ENCODE assay signal across 10 cellular contexts in the genomic region with DNA sequence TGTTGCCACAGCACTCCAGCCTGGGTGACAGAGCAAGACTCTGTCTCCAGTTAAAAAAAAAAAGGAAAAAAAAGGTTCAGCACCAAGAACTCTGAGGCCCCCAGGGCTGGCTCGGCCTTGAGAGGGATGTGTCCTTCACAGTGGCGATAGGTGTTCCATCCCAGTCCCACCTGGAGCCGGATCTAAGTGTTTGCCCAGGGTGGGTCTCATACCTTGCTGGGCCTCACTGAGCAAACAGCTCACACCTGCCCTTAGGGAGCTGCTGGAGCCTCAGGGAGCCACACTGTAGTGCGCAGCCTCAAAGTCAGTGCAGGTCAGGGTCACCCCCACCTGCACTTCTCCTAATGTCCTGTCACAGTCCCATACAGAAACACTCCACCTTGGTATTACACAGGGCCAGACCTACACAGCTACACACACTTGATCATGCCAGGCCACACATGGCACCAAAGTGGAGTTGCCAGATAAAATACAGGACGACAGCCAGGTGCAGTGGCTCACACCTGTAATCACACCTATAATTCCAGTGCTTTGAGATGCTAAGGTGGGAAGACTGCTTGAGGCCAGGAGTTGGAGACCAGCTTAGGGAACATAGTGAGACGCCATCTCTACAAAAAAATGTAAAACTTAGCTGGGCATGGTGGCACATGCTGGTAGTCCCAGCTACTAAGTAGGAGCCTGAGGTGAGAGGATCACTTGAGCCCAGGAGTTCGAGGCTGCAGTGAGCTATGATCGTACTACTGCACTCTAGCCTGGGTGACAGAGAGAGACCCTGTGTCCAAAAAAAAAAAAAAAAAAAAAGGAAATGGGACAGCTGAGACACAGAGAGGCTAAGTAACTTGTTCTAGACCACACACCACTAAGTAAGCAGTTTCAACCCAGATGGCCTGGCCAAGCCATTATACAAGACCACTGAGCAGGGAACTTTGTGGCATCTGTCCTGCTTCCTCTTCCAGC. TPM values are rescaled to one million over a fixed set of nuclear protein-coding genes. Genes with fewer than 3 reads are reported as not detected.
DNase-seq lines count a peak whose midpoint lies in the region; ATAC-seq and TF ChIP-seq lines count a peak whose summit lies in the region.
"Had no signal": no experiment of that assay in that cellular context is flagged by ENCODE, and none has a peak within 500 bp of the region (broad histone marks: within the 10 kb centered on the region; RNA-seq: fewer than 3 reads in every experiment).

No MANE protein-coding gene starts in this region.

- intact Hi-C loops in PC-3 (cut with micrococcal nuclease): no loop called here

- H3K27ac ChIP-seq in PC-3 (ENCODE audit: low read length) (peak overlapping the region; percentile 83), mucosa of rectum (ENCODE audit: low read depth in 2 of 2, low read length in 2 of 2) (peak overlapping the region; percentile 91 to 93)
- H3K27ac ChIP-seq: uterus had no signal

- H3K9ac ChIP-seq in PC-3 (ENCODE audit: low read length): peak overlapping the region; percentile 52
- peak overlapping the region; percentile 52 to 72 for H3K9ac ChIP-seq in mucosa of rectum (ENCODE audit: low read depth in 1 of 2, low read length in 2 of 2)

- H3K9me3 Mint-ChIP-seq in IgD-negative memory B cell: no peaks in the 10 kb centered on the region

- CTCF ChIA-PET in PC-3 (lab: Charles Lee): interaction anchor here (1.0 kb wide), 1 partner anchor 11 kb away, joined by 4 read pairs; no protein-coding TSS in a partner anchor

- H3K36me3 ChIP-seq in PC-3 (ENCODE audit: low read depth, low read length) (no peaks in the 10 kb centered on the region), mucosa of rectum (ENCODE audit: control insufficient read depth in 2 of 2, insufficient read depth in 2 of 2, low read length in 2 of 2) (no peaks in the 10 kb centered on the region)
- H3K36me3 ChIP-seq: uterus had no signal

- H3K9me2 ChIP-seq in PC-3 (replicated peaks; ENCODE audit: low read length): no peaks in the 10 kb centered on the region

- POLR2A ChIA-PET in PC-3 (lab: Charles Lee; ENCODE audit: unreplicated experiment): interaction anchor here (0.6 to 0.7 kb wide), 2 partner anchors 25 to 114 kb away, joined by 3 read pairs; no protein-coding TSS in a partner anchor

- DNase-seq in COR-L47 (lab: John Stamatoyannopoulos, UW) (peak; percentile 85), PC-3 (peak; percentile 81), foreskin melanocyte (no peak), NCI-H524 (lab: John Stamatoyannopoulos, UW) (no peak)
- DNase-seq in stimulated activated naive CD4-positive, alpha-beta T cell (lab: John Stamatoyannopoulos, UW): no peak
- DNase-seq: activated CD4-positive, alpha-beta T cell treated with anti-CD3 and anti-CD28 coated beads, Interleukin-2, amount 50 U/mL, for 1 hour; uterus had no signal

- peaks cover 51% of the 10 kb centered on the region for H3K4me1 ChIP-seq in PC-3 (ENCODE audit: insufficient read depth, low read length)
- H3K4me1 ChIP-seq in mucosa of rectum (ENCODE audit: control insufficient read depth in 2 of 2, insufficient read depth in 2 of 2, low read length in 2 of 2): peaks cover 66 to 71% of the 10 kb centered on the region in 2 donors

- H3K36me3 Mint-ChIP-seq in IgD-negative memory B cell: no peaks in the 10 kb centered on the region

- peak overlapping the region; percentile 50 for H3K4me2 ChIP-seq in PC-3 (ENCODE audit: low read length)

- H2AFZ ChIP-seq in PC-3 (ENCODE audit: low read length): 0 out of 2 replicates have a peak overlapping the region, but pooled peaks have one; percentile 7

- H3F3A ChIP-seq in PC-3 (ENCODE audit: low read length, unreplicated experiment): no peaks in the 10 kb centered on the region

- no TSS peak for BruUV-seq in PC-3 (replicated peaks; lab: Mats Ljungman, UMichigan)

- H3K27ac Mint-ChIP-seq in IgD-negative memory B cell: peak overlapping the region; percentile 87 to 97 (median 94)

- H3K4me1 Mint-ChIP-seq in IgD-negative memory B cell: peaks cover 21 to 28% (median 23%) of the 10 kb centered on the region in 3 donors

- H3K27me3 Mint-ChIP-seq in IgD-negative memory B cell: no peaks in the 10 kb centered on the region

- TF ChIP-seq CTCF in PC-3 (conservative IDR thresholded peaks at IDR 0.05; ENCODE audit: low read depth, low read length): no peak

- no peaks in the 10 kb centered on the region for H4K20me1 ChIP-seq in PC-3 (ENCODE audit: low read length)

- no peaks in the 10 kb centered on the region for H3K79me2 ChIP-seq in PC-3 (ENCODE audit: low read length)

- H3K9me3 ChIP-seq in PC-3 (ENCODE audit: low read length) (no peaks in the 10 kb centered on the region), mucosa of rectum (ENCODE audit: control insufficient read depth in 2 of 2, low read length in 2 of 2) (no peaks in the 10 kb centered on the region)
- H3K9me3 ChIP-seq: uterus had no signal

- peak overlapping the region in 2 of 4 donors; percentile 15 to 80 for H3K4me3 Mint-ChIP-seq in IgD-negative memory B cell

- ATAC-seq in PC-3 (peak; percentile 61), HG02798 (IDR thresholded peaks at IDR 0.05; ENCODE audit: poor library complexity, unreplicated experiment) (no peak)

- H3K4me3 ChIP-seq in PC-3 (ENCODE audit: low read length) (no peak overlapping the region), mucosa of rectum (ENCODE audit: low read length in 2 of 2) (peak overlapping the region; percentile 14 to 45)
- H3K4me3 ChIP-seq: uterus had no signal

- no peaks in the 10 kb centered on the region for H3K27me3 ChIP-seq in PC-3 (ENCODE audit: low read length)
- H3K27me3 ChIP-seq in mucosa of rectum (ENCODE audit: control insufficient read depth in 2 of 2, insufficient read depth in 2 of 2, low read length in 2 of 2): no peaks in the 10 kb centered on the region
- H3K27me3 ChIP-seq: uterus had no signal

RNA-seq across cellular contexts. Expression of gene STARD10, which starts 7.3 kb away (rescaled TPM):
- polyA plus RNA-seq in IgD-negative memory B cell: 33.4 TPM
- 284 and 362 TPM in 2 replicates for total RNA-seq in PC-3 (2014; rRNA removed)

RNA-seq across cellular contexts. Expression of gene ATG16L2, which starts 27.6 kb away (rescaled TPM):
- 32.1 TPM for polyA plus RNA-seq in IgD-negative memory B cell
- 12.2 and 16.2 TPM in 2 replicates for total RNA-seq in PC-3 (2014; rRNA removed)

RNA-seq across cellular contexts. Expression of gene ARAP1, which starts 34.4 kb away (rescaled TPM):
- polyA plus RNA-seq in IgD-negative memory B cell: 20.7 TPM
- total RNA-seq in PC-3 (2014; rRNA removed): 86.2 and 124 TPM in 2 replicates

Comparison
In these comparisons a context has a peak if more than half of its experiments do, and no peak if none do; other contexts are left out.
1. DNase-seq: peak in COR-L47 (single experiment) and PC-3 (single experiment); none in foreskin melanocyte (single experiment), stimulated activated naive CD4-positive, alpha-beta T cell (0 of 6) and NCI-H524 (0 of 2).